Comparison of ENCODE assay signal across 2 cellular contexts in the genomic region with DNA sequence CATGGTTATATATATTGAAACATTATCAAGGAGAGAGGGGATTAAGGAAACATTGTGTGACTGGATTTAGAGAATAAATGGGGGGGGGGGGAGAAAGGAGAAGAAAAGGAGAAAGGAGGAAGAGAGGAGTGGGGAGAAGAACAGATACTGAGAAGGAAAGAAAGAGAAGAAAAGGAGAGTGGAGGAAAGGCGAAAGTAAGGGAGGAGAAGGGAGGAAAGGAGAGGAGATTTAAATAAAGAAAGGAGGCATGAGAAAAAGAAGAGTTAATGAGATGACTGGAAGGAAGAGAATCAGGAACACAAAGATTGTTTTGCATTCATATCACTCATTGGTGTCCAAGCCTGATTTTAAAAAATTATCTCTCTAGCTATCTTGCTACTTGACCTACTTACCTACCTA.
TF ChIP-seq lines count a peak whose summit lies in the region.

No MANE protein-coding gene starts in this region.

TF ChIP-seq in GM23338, 12 proteins besides CTCF, POLR2A, EP300 and RAD21 (continues in another document):
- TF ChIP-seq EZH2phosphoT487 (IDR thresholded peaks at IDR 0.05; ENCODE audit: unreplicated experiment) = no peak
- TF ChIP-seq, protein P1, sequence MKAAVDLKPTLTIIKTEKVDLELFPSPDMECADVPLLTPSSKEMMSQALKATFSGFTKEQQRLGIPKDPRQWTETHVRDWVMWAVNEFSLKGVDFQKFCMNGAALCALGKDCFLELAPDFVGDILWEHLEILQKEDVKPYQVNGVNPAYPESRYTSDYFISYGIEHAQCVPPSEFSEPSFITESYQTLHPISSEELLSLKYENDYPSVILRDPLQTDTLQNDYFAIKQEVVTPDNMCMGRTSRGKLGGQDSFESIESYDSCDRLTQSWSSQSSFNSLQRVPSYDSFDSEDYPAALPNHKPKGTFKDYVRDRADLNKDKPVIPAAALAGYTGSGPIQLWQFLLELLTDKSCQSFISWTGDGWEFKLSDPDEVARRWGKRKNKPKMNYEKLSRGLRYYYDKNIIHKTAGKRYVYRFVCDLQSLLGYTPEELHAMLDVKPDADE (IDR thresholded peaks at IDR 0.05) = no peak
- no peak for TF ChIP-seq POLR2AphosphoS5 (IDR thresholded peaks at IDR 0.05; ENCODE audit: low read depth)
- no peak for TF ChIP-seq NANOG (IDR thresholded peaks at IDR 0.05; ENCODE audit: borderline replicate concordance)
- no peak for TF ChIP-seq CREB1 (CRISPR knock-in tag; IDR thresholded peaks at IDR 0.05; ENCODE audit: low read depth)
- TF ChIP-seq JUNB (IDR thresholded peaks at IDR 0.05; ENCODE audit: unreplicated experiment) = no peak
- TF ChIP-seq, protein P2, sequence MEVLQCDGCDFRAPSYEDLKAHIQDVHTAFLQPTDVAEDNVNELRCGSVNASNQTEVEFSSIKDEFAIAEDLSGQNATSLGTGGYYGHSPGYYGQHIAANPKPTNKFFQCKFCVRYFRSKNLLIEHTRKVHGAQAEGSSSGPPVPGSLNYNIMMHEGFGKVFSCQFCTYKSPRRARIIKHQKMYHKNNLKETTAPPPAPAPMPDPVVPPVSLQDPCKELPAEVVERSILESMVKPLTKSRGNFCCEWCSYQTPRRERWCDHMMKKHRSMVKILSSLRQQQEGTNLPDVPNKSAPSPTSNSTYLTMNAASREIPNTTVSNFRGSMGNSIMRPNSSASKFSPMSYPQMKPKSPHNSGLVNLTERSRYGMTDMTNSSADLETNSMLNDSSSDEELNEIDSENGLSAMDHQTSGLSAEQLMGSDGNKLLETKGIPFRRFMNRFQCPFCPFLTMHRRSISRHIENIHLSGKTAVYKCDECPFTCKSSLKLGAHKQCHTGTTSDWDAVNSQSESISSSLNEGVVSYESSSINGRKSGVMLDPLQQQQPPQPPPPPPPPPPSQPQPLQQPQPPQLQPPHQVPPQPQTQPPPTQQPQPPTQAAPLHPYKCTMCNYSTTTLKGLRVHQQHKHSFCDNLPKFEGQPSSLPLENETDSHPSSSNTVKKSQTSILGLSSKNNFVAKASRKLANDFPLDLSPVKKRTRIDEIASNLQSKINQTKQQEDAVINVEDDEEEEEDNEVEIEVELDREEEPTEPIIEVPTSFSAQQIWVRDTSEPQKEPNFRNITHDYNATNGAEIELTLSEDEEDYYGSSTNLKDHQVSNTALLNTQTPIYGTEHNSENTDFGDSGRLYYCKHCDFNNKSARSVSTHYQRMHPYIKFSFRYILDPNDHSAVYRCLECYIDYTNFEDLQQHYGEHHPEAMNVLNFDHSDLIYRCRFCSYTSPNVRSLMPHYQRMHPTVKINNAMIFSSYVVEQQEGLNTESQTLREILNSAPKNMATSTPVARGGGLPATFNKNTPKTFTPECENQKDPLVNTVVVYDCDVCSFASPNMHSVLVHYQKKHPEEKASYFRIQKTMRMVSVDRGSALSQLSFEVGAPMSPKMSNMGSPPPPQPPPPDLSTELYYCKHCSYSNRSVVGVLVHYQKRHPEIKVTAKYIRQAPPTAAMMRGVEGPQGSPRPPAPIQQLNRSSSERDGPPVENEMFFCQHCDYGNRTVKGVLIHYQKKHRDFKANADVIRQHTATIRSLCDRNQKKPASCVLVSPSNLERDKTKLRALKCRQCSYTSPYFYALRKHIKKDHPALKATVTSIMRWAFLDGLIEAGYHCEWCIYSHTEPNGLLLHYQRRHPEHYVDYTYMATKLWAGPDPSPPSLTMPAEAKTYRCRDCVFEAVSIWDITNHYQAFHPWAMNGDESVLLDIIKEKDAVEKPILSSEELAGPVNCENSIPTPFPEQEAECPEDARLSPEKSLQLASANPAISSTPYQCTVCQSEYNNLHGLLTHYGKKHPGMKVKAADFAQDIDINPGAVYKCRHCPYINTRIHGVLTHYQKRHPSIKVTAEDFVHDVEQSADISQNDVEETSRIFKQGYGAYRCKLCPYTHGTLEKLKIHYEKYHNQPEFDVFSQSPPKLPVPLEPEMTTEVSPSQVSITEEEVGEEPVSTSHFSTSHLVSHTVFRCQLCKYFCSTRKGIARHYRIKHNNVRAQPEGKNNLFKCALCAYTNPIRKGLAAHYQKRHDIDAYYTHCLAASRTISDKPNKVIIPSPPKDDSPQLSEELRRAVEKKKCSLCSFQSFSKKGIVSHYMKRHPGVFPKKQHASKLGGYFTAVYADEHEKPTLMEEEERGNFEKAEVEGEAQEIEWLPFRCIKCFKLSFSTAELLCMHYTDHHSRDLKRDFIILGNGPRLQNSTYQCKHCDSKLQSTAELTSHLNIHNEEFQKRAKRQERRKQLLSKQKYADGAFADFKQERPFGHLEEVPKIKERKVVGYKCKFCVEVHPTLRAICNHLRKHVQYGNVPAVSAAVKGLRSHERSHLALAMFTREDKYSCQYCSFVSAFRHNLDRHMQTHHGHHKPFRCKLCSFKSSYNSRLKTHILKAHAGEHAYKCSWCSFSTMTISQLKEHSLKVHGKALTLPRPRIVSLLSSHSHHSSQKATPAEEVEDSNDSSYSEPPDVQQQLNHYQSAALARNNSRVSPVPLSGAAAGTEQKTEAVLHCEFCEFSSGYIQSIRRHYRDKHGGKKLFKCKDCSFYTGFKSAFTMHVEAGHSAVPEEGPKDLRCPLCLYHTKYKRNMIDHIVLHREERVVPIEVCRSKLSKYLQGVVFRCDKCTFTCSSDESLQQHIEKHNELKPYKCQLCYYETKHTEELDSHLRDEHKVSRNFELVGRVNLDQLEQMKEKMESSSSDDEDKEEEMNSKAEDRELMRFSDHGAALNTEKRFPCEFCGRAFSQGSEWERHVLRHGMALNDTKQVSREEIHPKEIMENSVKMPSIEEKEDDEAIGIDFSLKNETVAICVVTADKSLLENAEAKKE (CRISPR knock-in tag; IDR thresholded peaks at IDR 0.05) = no peak
- TF ChIP-seq ZNF114 (CRISPR knock-in tag; IDR thresholded peaks at IDR 0.05) = no peak
- no peak for TF ChIP-seq REST (IDR thresholded peaks at IDR 0.05; ENCODE audit: unreplicated experiment)
- no peak for TF ChIP-seq EZH2 (IDR thresholded peaks at IDR 0.05; ENCODE audit: low read depth, unreplicated experiment)

TF ChIP-seq in H1, 55 proteins besides CTCF, POLR2A, EP300 and RAD21:
- TF ChIP-seq ATF2 (IDR thresholded peaks at IDR 0.05; ENCODE audit: low read length) (no peak), TAF7 (optimal IDR thresholded peaks at IDR 0.05; ENCODE audit: borderline replicate concordance, low read depth, low read length) (no peak), EGR1 (IDR thresholded peaks at IDR 0.05; ENCODE audit: borderline replicate concordance, low read depth, low read length) (no peak), MAFK (IDR thresholded peaks at IDR 0.05; ENCODE audit: low read depth, low read length) (no peak), GTF2F1 (IDR thresholded peaks at IDR 0.05; ENCODE audit: borderline replicate concordance, low read depth, low read length) (no peak), TAF1 (IDR thresholded peaks at IDR 0.05; ENCODE audit: low read depth, low read length) (no peak), SIRT6 (IDR thresholded peaks at IDR 0.05; ENCODE audit: low read length) (no peak)
TF ChIP-seq in H1: peak in this region for 0.
